ENCODE assay signal across 23 cellular contexts in the genomic region with DNA sequence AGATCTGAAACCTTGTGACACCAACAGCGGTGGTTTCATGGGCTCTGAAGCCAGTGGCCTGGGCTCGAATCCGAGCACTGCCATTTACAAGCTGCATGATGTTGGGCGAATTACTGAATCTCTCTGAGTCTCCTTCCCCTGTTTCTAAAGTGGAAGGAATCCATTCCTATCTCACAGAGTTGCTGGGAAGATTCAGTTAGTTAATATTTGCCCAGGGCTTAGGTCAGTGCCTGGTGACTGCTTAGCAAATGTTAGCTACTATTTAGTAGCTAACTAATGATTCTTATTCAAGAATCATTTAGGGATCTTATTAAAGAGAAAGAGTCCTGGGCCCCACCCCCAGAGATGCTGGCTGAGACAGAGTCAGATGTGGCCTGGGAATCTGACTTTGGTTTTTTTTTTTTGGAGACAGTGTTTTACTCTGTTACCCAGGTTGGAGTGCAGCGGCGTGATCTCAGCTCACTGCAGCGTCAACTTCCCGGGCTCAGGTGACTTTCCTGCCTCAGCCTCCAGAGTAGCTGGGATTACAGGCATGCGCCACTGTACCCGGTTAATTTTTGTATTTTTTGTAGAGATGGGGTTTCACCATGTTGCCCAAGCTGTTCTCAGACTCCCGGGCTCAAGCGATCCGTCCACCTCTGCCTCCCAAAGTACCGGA.
"Had no signal": no experiment of that assay in that cellular context is flagged by ENCODE, and none has a peak within 500 bp of the region (broad histone marks: within the 10 kb centered on the region; RNA-seq: fewer than 3 reads in every experiment).

No MANE protein-coding gene starts in this region.

- H3K27ac ChIP-seq: KMS-11, Peyer's patch, RWPE1, SJCRH30 had no signal

- H3K4me1 ChIP-seq: Peyer's patch had no signal

- H3K27me3 ChIP-seq: Peyer's patch, SJCRH30 had no signal

- H3K36me3 ChIP-seq: Peyer's patch, SJCRH30 had no signal

- ATAC-seq: activated CD8-positive, alpha-beta memory T cell treated with anti-CD3 and anti-CD28 coated beads, Interleukin-2, amount 10 ng/mL, durations not matched to agents 7 days and 5 days; activated CD8-positive, alpha-beta T cell treated with anti-CD3 and anti-CD28 coated beads, Interleukin-2, amount 10 ng/mL, durations not matched to agents 7 days and 5 days; activated naive CD8-positive, alpha-beta T cell treated with anti-CD3 and anti-CD28 coated beads, Interleukin-2, amount 50 U/mL, for 24 hours; WTC11 had no signal

- H3K9me3 ChIP-seq: Peyer's patch, SK-N-SH had no signal

- DNase-seq: activated CD4-positive, alpha-beta T cell treated with anti-CD3 and anti-CD28 coated beads for 48 hours; activated CD4-positive, alpha-beta T cell treated with anti-CD3 and anti-CD28 coated beads, Interleukin-2, amount 50 U/mL, for 4 hours; activated CD4-positive, CD25-positive, alpha-beta regulatory T cell treated with anti-CD3 and anti-CD28 coated beads, Interleukin-2, amount 50 U/mL, for 72 hours; activated CD8-positive, alpha-beta memory T cell treated with anti-CD3 and anti-CD28 coated beads, Interleukin-2, amount 10 ng/mL, durations not matched to agents 7 days and 5 days; activated CD8-positive, alpha-beta T cell treated with anti-CD3 and anti-CD28 coated beads, Interleukin-2, amount 10 ng/mL, durations not matched to agents 7 days and 5 days; activated effector memory CD4-positive, alpha-beta T cell treated with Interleukin-2 at 50 U/mL for 16 hours; activated naive CD4-positive, alpha-beta T cell; activated naive CD8-positive, alpha-beta T cell treated with anti-CD3 and anti-CD28 coated beads, Interleukin-2, amount 50 U/mL, for 24 hours; activated T-cell treated with anti-CD3 and anti-CD28 coated beads, Interleukin-2, amount 50 U/mL, for 24 hours; amniotic stem cell; NCI-H1105; NCI-H1436; NCI-H1694 treated with DMSO at 0.1 percent for 48 hours; NCI-H2029 treated with DMSO at 0.1 percent for 48 hours; NCI-H446; Peyer's patch; Right ventricle myocardium superior; SJCRH30; SK-N-SH; T-helper 1 cell had no signal

- H3K4me2 ChIP-seq: KMS-11, SK-N-SH had no signal

- H3K9me2 ChIP-seq: SK-N-SH had no signal

- H3K4me3 ChIP-seq: Peyer's patch, SJCRH30 had no signal
